In genomic region chr11:63915961-63916836, GRCh38 we compare ENCODE assay signal across 8 cellular contexts. TPM values are rescaled to one million over a fixed set of nuclear protein-coding genes. Genes with fewer than 3 reads are reported as not detected.
A peak's percentile ranks its signal among the peaks of the same experiment; 100 is the strongest.
DNase-seq lines count a peak whose midpoint lies in the region; ATAC-seq and TF ChIP-seq lines count a peak whose summit lies in the region.

No MANE protein-coding gene starts in this region.

- H3K4me3 Mint-ChIP-seq in CD4-positive, alpha-beta memory T cell: peak overlapping the region; percentile 72 to 87 (median 78)
- H3K4me3 Mint-ChIP-seq in HFFc6: peak overlapping the region; percentile 81

- H3K36me3 Mint-ChIP-seq in CD4-positive, alpha-beta memory T cell: peaks cover 0 to 3% of the 10 kb centered on the region in 2 donors
- no peaks in the 10 kb centered on the region for H3K36me3 Mint-ChIP-seq in HFFc6 (ENCODE audit: low read depth)

- TF ChIP-seq CTCF in HFFc6 (IDR thresholded peaks at IDR 0.05): peak; percentile 70
- TF ChIP-seq CTCF in Peyer's patch (IDR thresholded peaks at IDR 0.05): peak in 4 of 6 experiments; percentile 35 to 52 (median 44)
- peak; percentile 36 to 42 (median 39) for TF ChIP-seq CTCF in breast epithelium (IDR thresholded peaks at IDR 0.05)
- TF ChIP-seq CTCF in stomach (IDR thresholded peaks at IDR 0.05): peak in 2 of 7 experiments; percentile 29 to 48

- CTCF ChIA-PET in CD4-positive, alpha-beta memory T cell (lab: Charles Lee; ENCODE audit: partially characterized antibody): interaction anchor here (1.0 to 6.2 kb wide), 2 partner anchors 79 to 80 kb away, joined by 4 to 74 read pairs; partner anchors contain the start of gene MARK2

- H3K4me1 Mint-ChIP-seq in CD4-positive, alpha-beta memory T cell: peaks cover 8 to 26% (median 12%) of the 10 kb centered on the region in 4 donors
- H3K4me1 Mint-ChIP-seq in HFFc6 (ENCODE audit: low read depth): peaks cover 6% of the 10 kb centered on the region; the same call in 1 of the 2 replicates

- peaks cover 28% of the 10 kb centered on the region for H3K4me1 ChIP-seq in CD4-positive, alpha-beta memory T cell (ENCODE audit: insufficient read depth, low read length)
- H3K4me1 ChIP-seq in Peyer's patch: peaks cover 11 to 57% (median 28%) of the 10 kb centered on the region in 4 donors
- H3K4me1 ChIP-seq in breast epithelium: peaks cover 4 to 31% of the 10 kb centered on the region in 2 donors
- peaks cover 51 to 59% (median 58%) of the 10 kb centered on the region in 4 donors for H3K4me1 ChIP-seq in stomach

- H3K27me3 ChIP-seq in CD4-positive, alpha-beta memory T cell (ENCODE audit: insufficient read depth, low read length): no peaks in the 10 kb centered on the region
- H3K27me3 ChIP-seq in Peyer's patch: no peaks in the 10 kb centered on the region
- H3K27me3 ChIP-seq in breast epithelium: no peaks in the 10 kb centered on the region
- no peaks in the 10 kb centered on the region for H3K27me3 ChIP-seq in layer of hippocampus (ENCODE audit: control insufficient read depth, insufficient read depth, low read length)
- H3K27me3 ChIP-seq in stomach: peaks cover 0 to 32% (median 0%) of the 10 kb centered on the region in 3 donors

- H3K27ac Mint-ChIP-seq in CD4-positive, alpha-beta memory T cell: peak overlapping the region in 2 of 7 donors; percentile 42 to 70
- H3K27ac Mint-ChIP-seq in HFFc6: no peak overlapping the region

- H3K27ac ChIP-seq in CD4-positive, alpha-beta memory T cell (ENCODE audit: low read depth, low read length): no peak overlapping the region
- H3K27ac ChIP-seq in Peyer's patch (peak overlapping the region in 2 of 4 donors; percentile 22 to 62), breast epithelium (no peak overlapping the region), layer of hippocampus (ENCODE audit: low read depth, low read length) (peak overlapping the region; percentile 83), stomach (peak overlapping the region in 3 of 5 donors; percentile 20 to 85 (median 82))

- no peaks in the 10 kb centered on the region for H3K9me3 Mint-ChIP-seq in CD4-positive, alpha-beta memory T cell
- no peaks in the 10 kb centered on the region for H3K9me3 Mint-ChIP-seq in HFFc6

- H3K36me3 ChIP-seq in CD4-positive, alpha-beta memory T cell (ENCODE audit: insufficient read depth, low read length): no peaks in the 10 kb centered on the region
- H3K36me3 ChIP-seq in Peyer's patch (no peaks in the 10 kb centered on the region), breast epithelium (no peaks in the 10 kb centered on the region), stomach (peaks cover 0 to 11% (median under 1%) of the 10 kb centered on the region in 4 donors)

- intact Hi-C loops in CD4-positive, alpha-beta memory T cell (cut with micrococcal nuclease): loop anchor here (2.0 kb wide), 1 partner anchor 23 kb away; the partner anchor contains the start of gene NAA40
- intact Hi-C loops in breast epithelium (cut with DNase I; ENCODE audit: low total_unique reads): no loop called here
- intact Hi-C loops in stomach (cut with DNase I; ENCODE audit: low total_unique reads): no loop called here

- POLR2A ChIA-PET in CD4-positive, alpha-beta memory T cell (lab: Charles Lee; ENCODE audit: partially characterized antibody): interaction anchor here (1.3 to 3.1 kb wide), 3 partner anchors 9 to 77 kb away, joined by 3 to 21 read pairs (median 6); partner anchors contain the start of gene MARK2

- H3K27me3 Mint-ChIP-seq in CD4-positive, alpha-beta memory T cell: no peaks in the 10 kb centered on the region
- no peaks in the 10 kb centered on the region; the same call in 1 of the 2 replicates for H3K27me3 Mint-ChIP-seq in HFFc6 (ENCODE audit: insufficient read depth)

- TF ChIP-seq POLR2A in Peyer's patch (IDR thresholded peaks at IDR 0.05) (no peak), breast epithelium (IDR thresholded peaks at IDR 0.05) (no peak), stomach (IDR thresholded peaks at IDR 0.05) (no peak)

- WGBS in stomach, 5 donors: 1 to 7% (median 3%) methylated on average over 22 to 56 of the region's 56 CpGs

- H3K9me3 ChIP-seq in CD4-positive, alpha-beta memory T cell (ENCODE audit: control insufficient read depth in 1 of 2, low read length in 2 of 2): no peaks in the 10 kb centered on the region
- H3K9me3 ChIP-seq in Peyer's patch (no peaks in the 10 kb centered on the region), breast epithelium (no peaks in the 10 kb centered on the region), stomach (no peaks in the 10 kb centered on the region)

- H3K4me3 ChIP-seq in CD4-positive, alpha-beta memory T cell (ENCODE audit: low read length in 2 of 2): peak overlapping the region in 1 of 2 donors; percentile 45
- H3K4me3 ChIP-seq in Peyer's patch (peak overlapping the region; percentile 45 to 60 (median 57)), breast epithelium (peak overlapping the region; percentile 44 to 74 (median 54)), stomach (peak overlapping the region; percentile 50 to 56 (median 52))

- ATAC-seq in GM21447 (IDR thresholded peaks at IDR 0.05; ENCODE audit: unreplicated experiment) (no peak), GM21423 (IDR thresholded peaks at IDR 0.05; ENCODE audit: unreplicated experiment) (no peak)

- no peak for TF ChIP-seq EP300 in stomach (IDR thresholded peaks at IDR 0.05)

- DNase-seq in CD4-positive, alpha-beta memory T cell: no peak
- no peak for DNase-seq in HFFc6
- DNase-seq in Peyer's patch: peak in 2 of 3 donors; percentile 41 to 67
- no peak for DNase-seq in breast epithelium (ENCODE audit: low spot score in 2 of 2)
- DNase-seq in stomach: peak; percentile 37

RNA-seq across cellular contexts. Expression of gene RCOR2, which starts 0.8 kb away (rescaled TPM):
- not detected for total RNA-seq in CD4-positive, alpha-beta memory T cell
- not detected for polyA plus RNA-seq in CD4-positive, alpha-beta memory T cell
- total RNA-seq in HFFc6 (2021; fragmentation: NEBNext Ultra II Directional; extraction: Animal tissue kit (Norgen Biotek cat#: 25700)): under 1 TPM; 0.34 to 0.72 (median 0.41) TPM
- total RNA-seq in Peyer's patch: under 1 TPM in 2 of 4 donors, not detected in 2; 0.57 to 0.67 TPM
- total RNA-seq in breast epithelium: under 1 TPM; 0.16 to 0.33 (median 0.29) TPM
- 1 to 10 TPM in 1 of 5 donors, under 1 TPM in 1, not detected in 3; 0.58 to 1.1 TPM for total RNA-seq in stomach
- 1 to 10 TPM in 1 of 3 donors, under 1 TPM in 2; 0.35 to 1.6 (median 0.92) TPM for polyA plus RNA-seq in stomach

RNA-seq across cellular contexts. Expression of gene NAA40, which starts 22.6 kb away (rescaled TPM):
- total RNA-seq in CD4-positive, alpha-beta memory T cell: 10 to 100 TPM; 24.2 to 24.8 TPM
- polyA plus RNA-seq in CD4-positive, alpha-beta memory T cell: 1 to 10 TPM; 6.1 to 9.9 TPM
- total RNA-seq in HFFc6 (2021; fragmentation: NEBNext Ultra II Directional; extraction: Animal tissue kit (Norgen Biotek cat#: 25700)): 10 to 100 TPM; 15.7 to 19.3 (median 17.6) TPM
- total RNA-seq in Peyer's patch: 10 to 100 TPM; 46.2 to 80.0 (median 57.1) TPM
- 10 to 100 TPM in 2 of 3 donors, 1 to 10 TPM in 1; 5.9 to 27.4 (median 19.7) TPM for total RNA-seq in breast epithelium
- total RNA-seq in stomach: 10 to 100 TPM in 3 of 5 donors, 1 to 10 TPM in 2; 4.3 to 71.4 (median 14.9) TPM
- polyA plus RNA-seq in stomach: 1 to 10 TPM; 4.9 to 8.0 (median 5.8) TPM

RNA-seq across cellular contexts. Expression of gene COX8A, which starts 58.2 kb away (rescaled TPM):
- total RNA-seq in CD4-positive, alpha-beta memory T cell: 100 to 1,000 TPM; 113 to 130 TPM
- 100 to 1,000 TPM; 382 to 433 TPM for polyA plus RNA-seq in CD4-positive, alpha-beta memory T cell
- total RNA-seq in HFFc6 (2021; fragmentation: NEBNext Ultra II Directional; extraction: Animal tissue kit (Norgen Biotek cat#: 25700)): 100 to 1,000 TPM; 422 to 571 (median 505) TPM
- total RNA-seq in Peyer's patch (1,000 to 10,000 TPM in 2 of 4 donors, 100 to 1,000 TPM in 2; 390 to 1,297 (median 877) TPM), breast epithelium (100 to 1,000 TPM; 257 to 326 (median 293) TPM), stomach (1,000 to 10,000 TPM in 1 of 5 donors, 100 to 1,000 TPM in 4; 107 to 1,004 (median 523) TPM)
- 1,000 to 10,000 TPM in 2 of 3 donors, 100 to 1,000 TPM in 1; 910 to 1,045 (median 1,001) TPM for polyA plus RNA-seq in stomach

Comparison
In these comparisons a context has a peak if more than half of its experiments do, and no peak if none do; other contexts are left out.
1. DNase-seq: peak in Peyer's patch (2 of 3) and stomach (single experiment); none in CD4-positive, alpha-beta memory T cell (0 of 5), HFFc6 (single experiment) and breast epithelium (0 of 2).
2. H3K27ac ChIP-seq: peak in layer of hippocampus (single experiment) and stomach (3 of 5); none in CD4-positive, alpha-beta memory T cell (single experiment) and breast epithelium (0 of 2).